Comparison of ENCODE assay signal across 20 cellular contexts in the genomic region with DNA sequence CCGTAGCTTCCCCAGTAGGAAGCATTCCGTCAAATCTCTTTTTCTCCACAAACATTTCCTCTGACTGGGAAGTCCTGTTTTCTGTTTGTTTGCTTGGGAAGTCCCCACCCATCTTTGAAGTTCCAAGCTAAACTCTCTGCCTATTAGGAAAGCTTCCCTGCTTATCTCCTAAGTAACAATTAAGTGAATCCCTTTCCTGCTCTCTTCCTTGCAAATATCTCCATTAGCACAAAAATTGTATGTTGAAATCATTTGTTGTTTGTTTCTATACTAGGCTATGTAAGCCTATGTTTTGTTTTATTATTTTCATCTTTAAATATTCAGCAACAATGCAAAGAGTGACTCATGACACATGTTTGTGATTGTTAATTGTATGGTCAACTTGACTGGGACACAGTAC.
DNase-seq lines count a peak whose midpoint lies in the region; ATAC-seq and TF ChIP-seq lines count a peak whose summit lies in the region.
"Had no signal": no experiment of that assay in that cellular context is flagged by ENCODE, and none has a peak within 500 bp of the region (broad histone marks: within the 10 kb centered on the region; RNA-seq: fewer than 3 reads in every experiment).

No MANE protein-coding gene starts in this region.

- ATAC-seq in SK-N-SH treated with all-trans-retinoic acid at 6 μM for 48 hours (no peak), GM21825 (IDR thresholded peaks at IDR 0.05; ENCODE audit: unreplicated experiment) (no peak)
- ATAC-seq: GM12878 had no signal

- H4K20me1 ChIP-seq in SK-N-SH (ENCODE audit: insufficient read depth) (no peaks in the 10 kb centered on the region), smooth muscle cell (ENCODE audit: low read depth) (no peaks in the 10 kb centered on the region)

- H3F3A ChIP-seq in SK-N-SH (replicated peaks; ENCODE audit: insufficient read depth) (no peaks in the 10 kb centered on the region), smooth muscle cell (ENCODE audit: low read depth) (no peaks in the 10 kb centered on the region)

- H3K27ac ChIP-seq in SK-N-SH (ENCODE audit: low read depth in 2 of 2, low read length in 1 of 2) = no peak overlapping the region
- peak overlapping the region; percentile 84 for H3K27ac ChIP-seq in smooth muscle cell (ENCODE audit: low read depth)

- H3K36me3 ChIP-seq in SK-N-SH (replicated peaks in 1 of 2; ENCODE audit: control insufficient read depth in 1 of 2, insufficient read depth in 2 of 2, low read length in 1 of 2) (no peaks in the 10 kb centered on the region), smooth muscle cell (ENCODE audit: low read depth) (no peaks in the 10 kb centered on the region)

- H3K79me2 ChIP-seq in SK-N-SH (ENCODE audit: insufficient read depth) (no peaks in the 10 kb centered on the region), smooth muscle cell (ENCODE audit: low read depth) (no peaks in the 10 kb centered on the region)

- no peak for TF ChIP-seq RAD21 in SK-N-SH (IDR thresholded peaks at IDR 0.05; ENCODE audit: low read length)

- CTCF ChIA-PET in SK-N-SH (lab: Yijun Ruan, JAX) = no interaction called here

- no peak for TF ChIP-seq EP300 in SK-N-SH (IDR thresholded peaks at IDR 0.05; ENCODE audit: borderline replicate concordance in 1 of 2, low read depth in 1 of 2, low read length in 1 of 2)

- H3K4me3 ChIP-seq in SK-N-SH (ENCODE audit: low read depth in 2 of 2, low read length in 1 of 2) (no peak overlapping the region), fibroblast of pulmonary artery (replicated peaks; ENCODE audit: low read depth, low read length) (no peak overlapping the region), smooth muscle cell (no peak overlapping the region)
- H3K4me3 ChIP-seq: GM12878 had no signal

- no peak overlapping the region for H3K9ac ChIP-seq in SK-N-SH
- no peak overlapping the region for H3K9ac ChIP-seq in smooth muscle cell (ENCODE audit: low read depth)

- H3K4me2 ChIP-seq in SK-N-SH (no peak overlapping the region), smooth muscle cell (no peak overlapping the region)

- DNase-seq in SK-N-SH = no peak
- DNase-seq in amniotic epithelial cell (ENCODE audit: low read depth) = peak; percentile 5
- peak; percentile 50 for DNase-seq in fibroblast of pulmonary artery (ENCODE audit: low read depth)
- no peak for DNase-seq in smooth muscle cell (lab: John Stamatoyannopoulos, UW; ENCODE audit: unreplicated experiment)
- DNase-seq in epidermal melanocyte (ENCODE audit: insufficient read length, low spot score) = no peak
- DNase-seq in effector CD8-positive, alpha-beta T cell (lab: John Stamatoyannopoulos, UW) = no peak
- DNase-seq: CD4-positive, alpha-beta T cell; DMS153; H7; HFFc6; KG1; NCI-H1048; NCI-H1436; NCI-H2029; NCI-H345; NCI-H526 treated with DMSO at 0.1 percent for 48 hours; Right ventricle myocardium superior had no signal

- peaks cover 0 to 3% of the 10 kb centered on the region in 2 experiments; a peak in 1 of 4 replicates for H3K4me1 ChIP-seq in SK-N-SH (ENCODE audit: control insufficient read depth in 1 of 2, insufficient read depth in 2 of 2, low read depth in 1 of 2, low read length in 1 of 2)
- H3K4me1 ChIP-seq in smooth muscle cell (ENCODE audit: low read depth) = no peaks in the 10 kb centered on the region

- 0 out of 2 replicates have a peak overlapping the region, but pooled peaks have one; percentile 4 for H2AFZ ChIP-seq in SK-N-SH (ENCODE audit: low read depth)
- no peak overlapping the region for H2AFZ ChIP-seq in smooth muscle cell (ENCODE audit: low read depth)

- no peaks in the 10 kb centered on the region for H3K27me3 ChIP-seq in SK-N-SH (ENCODE audit: insufficient read depth)
- H3K27me3 ChIP-seq in smooth muscle cell (ENCODE audit: low read depth) = no peaks in the 10 kb centered on the region

- no peaks in the 10 kb centered on the region for H3K9me3 ChIP-seq in SK-N-SH
- H3K9me3 ChIP-seq in smooth muscle cell (replicated peaks; ENCODE audit: low read depth) = no peaks in the 10 kb centered on the region

- 84% methylated on average over 2 of the region's 2 CpGs for WGBS in SK-N-SH (ENCODE audit: low lambda C conversion rate)
- WGBS in smooth muscle cell (ENCODE audit: low lambda C conversion rate) = 13% methylated on average over 2 of the region's 2 CpGs

- POLR2A ChIA-PET in SK-N-SH (lab: Yijun Ruan, JAX) = no interaction called here

- no peak for TF ChIP-seq CTCF in SK-N-SH (IDR thresholded peaks at IDR 0.05)
- TF ChIP-seq CTCF in fibroblast of pulmonary artery (IDR thresholded peaks at IDR 0.05; ENCODE audit: low read length, missing control alignments) = no peak
- TF ChIP-seq CTCF in smooth muscle cell (IDR thresholded peaks at IDR 0.05; ENCODE audit: borderline replicate concordance, insufficient read depth, poor library complexity, severe bottlenecking) = no peak

- H3K9me2 ChIP-seq in SK-N-SH = no peaks in the 10 kb centered on the region

TF ChIP-seq in SK-N-SH, 30 proteins besides CTCF, POLR2A, EP300 and RAD21 (continues in another document):
- TF ChIP-seq SMC3 (IDR thresholded peaks at IDR 0.05; ENCODE audit: low read depth, low read length) = no peak
- no peak for TF ChIP-seq RCOR1 (IDR thresholded peaks at IDR 0.05; ENCODE audit: low read length)
- TF ChIP-seq MEF2A (IDR thresholded peaks at IDR 0.05; ENCODE audit: borderline replicate concordance, low read depth) = no peak
- TF ChIP-seq, protein P1, sequence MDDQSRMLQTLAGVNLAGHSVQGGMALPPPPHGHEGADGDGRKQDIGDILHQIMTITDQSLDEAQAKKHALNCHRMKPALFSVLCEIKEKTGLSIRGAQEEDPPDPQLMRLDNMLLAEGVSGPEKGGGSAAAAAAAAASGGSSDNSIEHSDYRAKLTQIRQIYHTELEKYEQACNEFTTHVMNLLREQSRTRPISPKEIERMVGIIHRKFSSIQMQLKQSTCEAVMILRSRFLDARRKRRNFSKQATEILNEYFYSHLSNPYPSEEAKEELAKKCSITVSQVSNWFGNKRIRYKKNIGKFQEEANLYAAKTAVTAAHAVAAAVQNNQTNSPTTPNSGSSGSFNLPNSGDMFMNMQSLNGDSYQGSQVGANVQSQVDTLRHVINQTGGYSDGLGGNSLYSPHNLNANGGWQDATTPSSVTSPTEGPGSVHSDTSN (IDR thresholded peaks at IDR 0.05) = no peak
- no peak for TF ChIP-seq YY1 (IDR thresholded peaks at IDR 0.05; ENCODE audit: low read depth)
- TF ChIP-seq TEAD4 (IDR thresholded peaks at IDR 0.05; ENCODE audit: borderline replicate concordance, insufficient read depth) = no peak
- TF ChIP-seq, protein P2, sequence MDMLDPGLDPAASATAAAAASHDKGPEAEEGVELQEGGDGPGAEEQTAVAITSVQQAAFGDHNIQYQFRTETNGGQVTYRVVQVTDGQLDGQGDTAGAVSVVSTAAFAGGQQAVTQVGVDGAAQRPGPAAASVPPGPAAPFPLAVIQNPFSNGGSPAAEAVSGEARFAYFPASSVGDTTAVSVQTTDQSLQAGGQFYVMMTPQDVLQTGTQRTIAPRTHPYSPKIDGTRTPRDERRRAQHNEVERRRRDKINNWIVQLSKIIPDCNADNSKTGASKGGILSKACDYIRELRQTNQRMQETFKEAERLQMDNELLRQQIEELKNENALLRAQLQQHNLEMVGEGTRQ (IDR thresholded peaks at IDR 0.05; ENCODE audit: borderline replicate concordance, low read depth, low read length) = no peak
- TF ChIP-seq FOXJ3 (CRISPR knock-in tag; IDR thresholded peaks at IDR 0.05) = no peak
- no peak for TF ChIP-seq EZH2phosphoT487 (IDR thresholded peaks at IDR 0.05; ENCODE audit: borderline replicate concordance, low read depth)
- no peak for TF ChIP-seq GATA2 (CRISPR knock-in tag; IDR thresholded peaks at IDR 0.05)

TF ChIP-seq in SK-N-SH treated with all-trans-retinoic acid at 6 μM for 48 hours, 23 proteins besides CTCF, POLR2A, EP300 and RAD21:
- no peak for TF ChIP-seq BACH2 (CRISPR knock-in tag; IDR thresholded peaks at IDR 0.05; ENCODE audit: borderline replicate concordance)
- TF ChIP-seq ZC3H10 (CRISPR knock-in tag; IDR thresholded peaks at IDR 0.05) = no peak
- TF ChIP-seq, protein P3, sequence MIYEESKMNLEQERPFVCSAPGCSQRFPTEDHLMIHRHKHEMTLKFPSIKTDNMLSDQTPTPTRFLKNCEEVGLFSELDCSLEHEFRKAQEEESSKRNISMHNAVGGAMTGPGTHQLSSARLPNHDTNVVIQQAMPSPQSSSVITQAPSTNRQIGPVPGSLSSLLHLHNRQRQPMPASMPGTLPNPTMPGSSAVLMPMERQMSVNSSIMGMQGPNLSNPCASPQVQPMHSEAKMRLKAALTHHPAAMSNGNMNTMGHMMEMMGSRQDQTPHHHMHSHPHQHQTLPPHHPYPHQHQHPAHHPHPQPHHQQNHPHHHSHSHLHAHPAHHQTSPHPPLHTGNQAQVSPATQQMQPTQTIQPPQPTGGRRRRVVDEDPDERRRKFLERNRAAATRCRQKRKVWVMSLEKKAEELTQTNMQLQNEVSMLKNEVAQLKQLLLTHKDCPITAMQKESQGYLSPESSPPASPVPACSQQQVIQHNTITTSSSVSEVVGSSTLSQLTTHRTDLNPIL (CRISPR knock-in tag; IDR thresholded peaks at IDR 0.05; ENCODE audit: low read depth) = no peak
- no peak for TF ChIP-seq CSDC2 (CRISPR knock-in tag; IDR thresholded peaks at IDR 0.05)
- TF ChIP-seq ZNF8 (CRISPR knock-in tag; IDR thresholded peaks at IDR 0.05) = no peak
- no peak for TF ChIP-seq OSR1 (CRISPR knock-in tag; IDR thresholded peaks at IDR 0.05)
- TF ChIP-seq ZNF70 (CRISPR knock-in tag; IDR thresholded peaks at IDR 0.05) = no peak
- TF ChIP-seq ESRRG (CRISPR knock-in tag; IDR thresholded peaks at IDR 0.05) = no peak
- TF ChIP-seq, protein P4, sequence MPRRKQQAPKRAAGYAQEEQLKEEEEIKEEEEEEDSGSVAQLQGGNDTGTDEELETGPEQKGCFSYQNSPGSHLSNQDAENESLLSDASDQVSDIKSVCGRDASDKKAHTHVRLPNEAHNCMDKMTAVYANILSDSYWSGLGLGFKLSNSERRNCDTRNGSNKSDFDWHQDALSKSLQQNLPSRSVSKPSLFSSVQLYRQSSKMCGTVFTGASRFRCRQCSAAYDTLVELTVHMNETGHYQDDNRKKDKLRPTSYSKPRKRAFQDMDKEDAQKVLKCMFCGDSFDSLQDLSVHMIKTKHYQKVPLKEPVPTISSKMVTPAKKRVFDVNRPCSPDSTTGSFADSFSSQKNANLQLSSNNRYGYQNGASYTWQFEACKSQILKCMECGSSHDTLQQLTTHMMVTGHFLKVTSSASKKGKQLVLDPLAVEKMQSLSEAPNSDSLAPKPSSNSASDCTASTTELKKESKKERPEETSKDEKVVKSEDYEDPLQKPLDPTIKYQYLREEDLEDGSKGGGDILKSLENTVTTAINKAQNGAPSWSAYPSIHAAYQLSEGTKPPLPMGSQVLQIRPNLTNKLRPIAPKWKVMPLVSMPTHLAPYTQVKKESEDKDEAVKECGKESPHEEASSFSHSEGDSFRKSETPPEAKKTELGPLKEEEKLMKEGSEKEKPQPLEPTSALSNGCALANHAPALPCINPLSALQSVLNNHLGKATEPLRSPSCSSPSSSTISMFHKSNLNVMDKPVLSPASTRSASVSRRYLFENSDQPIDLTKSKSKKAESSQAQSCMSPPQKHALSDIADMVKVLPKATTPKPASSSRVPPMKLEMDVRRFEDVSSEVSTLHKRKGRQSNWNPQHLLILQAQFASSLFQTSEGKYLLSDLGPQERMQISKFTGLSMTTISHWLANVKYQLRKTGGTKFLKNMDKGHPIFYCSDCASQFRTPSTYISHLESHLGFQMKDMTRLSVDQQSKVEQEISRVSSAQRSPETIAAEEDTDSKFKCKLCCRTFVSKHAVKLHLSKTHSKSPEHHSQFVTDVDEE (CRISPR knock-in tag; IDR thresholded peaks at IDR 0.05) = no peak

Comparison
In these comparisons a context has a peak if more than half of its experiments do, and no peak if none do; other contexts are left out.
1. DNase-seq: peak in amniotic epithelial cell (single experiment) and fibroblast of pulmonary artery (single experiment); none in SK-N-SH (single experiment), smooth muscle cell (single experiment), epidermal melanocyte (single experiment) and effector CD8-positive, alpha-beta T cell (single experiment).